ENCODE assay signal across 12 cellular contexts in genomic region chr6:27667016-27667415, GRCh38.
A peak's percentile ranks its signal among the peaks of the same experiment; 100 is the strongest.
DNase-seq lines count a peak whose midpoint lies in the region; TF ChIP-seq lines count a peak whose summit lies in the region.
"Had no signal": no experiment of that assay in that cellular context is flagged by ENCODE, and none has a peak within 500 bp of the region (broad histone marks: within the 10 kb centered on the region; RNA-seq: fewer than 3 reads in every experiment).

No MANE protein-coding gene starts in this region.

- H4K91ac ChIP-seq in neuronal stem cell (ENCODE audit: low read depth, low read length, poor library complexity): no peak overlapping the region

- no peak for DNase-seq in T-helper 2 cell treated with Interferon-gamma antibody and Interleukin-4, amounts not matched to agents 5 μg/mL and 100 μg/mL, for 36 hours (ENCODE audit: low spot score)
- no peak for DNase-seq in T-helper 2 cell
- DNase-seq in OCI-M1 (lab: John Stamatoyannopoulos, UW): peak; percentile 46
- DNase-seq in endothelial cell (ENCODE audit: low spot score): no peak
- DNase-seq in neuronal stem cell (ENCODE audit: low spot score): no peak
- DNase-seq in DMS79 treated with DMSO at 0.1 percent for 48 hours (lab: John Stamatoyannopoulos, UW): no peak
- no peak for DNase-seq in hippocampal formation (lab: John Stamatoyannopoulos, UW)
- DNase-seq in CD8-positive, alpha-beta memory T cell: no peak
- DNase-seq: ACHN, body of pancreas, naive B cell, NCI-H2081 treated with DMSO at 0.1 percent for 48 hours had no signal

- POLR2A ChIA-PET in CD8-positive, alpha-beta memory T cell (lab: Charles Lee): no interaction called here

- H3K9ac ChIP-seq in neuronal stem cell (ENCODE audit: low read depth, low read length, poor library complexity): no peak overlapping the region

- peak overlapping the region; percentile 69 for H3K4me3 Mint-ChIP-seq in T-helper 2 cell treated with Interferon-gamma antibody and Interleukin-4, amounts not matched to agents 5 μg/mL and 100 μg/mL, for 36 hours
- H3K4me3 Mint-ChIP-seq in endothelial cell (ENCODE audit: unreplicated experiment): peak overlapping the region; percentile 90
- H3K4me3 Mint-ChIP-seq in CD8-positive, alpha-beta memory T cell: peak overlapping the region in 1 of 7 donors; percentile 32

- TF ChIP-seq CTCF in endothelial cell (IDR thresholded peaks at IDR 0.05; ENCODE audit: unreplicated experiment): no peak

- no peaks in the 10 kb centered on the region for H3K36me3 Mint-ChIP-seq in T-helper 2 cell treated with Interferon-gamma antibody and Interleukin-4, amounts not matched to agents 5 μg/mL and 100 μg/mL, for 36 hours (ENCODE audit: low read depth)
- H3K36me3 Mint-ChIP-seq in endothelial cell (ENCODE audit: low read depth, unreplicated experiment): no peaks in the 10 kb centered on the region
- peaks cover 0 to 3% (median 0%) of the 10 kb centered on the region in 3 donors for H3K36me3 Mint-ChIP-seq in CD8-positive, alpha-beta memory T cell

- H3K23ac ChIP-seq in neuronal stem cell (ENCODE audit: low read depth, low read length, poor library complexity): no peak overlapping the region

- H3K27ac ChIP-seq in neuronal stem cell (replicated peaks; ENCODE audit: low read length): no peak overlapping the region
- H3K27ac ChIP-seq in CD8-positive, alpha-beta memory T cell (ENCODE audit: low read depth, low read length): no peak overlapping the region
- H3K27ac ChIP-seq: body of pancreas had no signal

- H3K27me3 Mint-ChIP-seq in T-helper 2 cell treated with Interferon-gamma antibody and Interleukin-4, amounts not matched to agents 5 μg/mL and 100 μg/mL, for 36 hours (ENCODE audit: low read depth): peaks cover 58% of the 10 kb centered on the region
- peaks cover 18% of the 10 kb centered on the region for H3K27me3 Mint-ChIP-seq in endothelial cell (ENCODE audit: unreplicated experiment)
- H3K27me3 Mint-ChIP-seq in CD8-positive, alpha-beta memory T cell: peaks cover 76 to 84% of the 10 kb centered on the region in 2 donors

- H4K8ac ChIP-seq in neuronal stem cell (ENCODE audit: low read depth, low read length): no peak overlapping the region

- H3K4me1 Mint-ChIP-seq in T-helper 2 cell treated with Interferon-gamma antibody and Interleukin-4, amounts not matched to agents 5 μg/mL and 100 μg/mL, for 36 hours (ENCODE audit: low read depth): peaks cover 34% of the 10 kb centered on the region
- H3K4me1 Mint-ChIP-seq in endothelial cell (ENCODE audit: unreplicated experiment): peaks cover 16% of the 10 kb centered on the region
- peaks cover 16 to 40% (median 22%) of the 10 kb centered on the region in 3 donors for H3K4me1 Mint-ChIP-seq in CD8-positive, alpha-beta memory T cell

- CTCF ChIA-PET in CD8-positive, alpha-beta memory T cell (lab: Charles Lee): no interaction called here

- no peaks in the 10 kb centered on the region for H3K9me3 ChIP-seq in neuronal stem cell (replicated peaks in 1 of 2; ENCODE audit: control insufficient read depth in 2 of 2, insufficient read depth in 1 of 2, low read depth in 1 of 2, low read length in 2 of 2)
- no peaks in the 10 kb centered on the region for H3K9me3 ChIP-seq in CD8-positive, alpha-beta memory T cell (ENCODE audit: low read length)
- H3K9me3 ChIP-seq: body of pancreas had no signal

- no peak overlapping the region for H2BK12ac ChIP-seq in neuronal stem cell (ENCODE audit: low read length)

- no peak overlapping the region for H2BK5ac ChIP-seq in neuronal stem cell (ENCODE audit: low read length)

- H2AFZ ChIP-seq in neuronal stem cell (ENCODE audit: low read length): no peak overlapping the region

- H3K4me1 ChIP-seq in neuronal stem cell (ENCODE audit: control insufficient read depth in 2 of 2, insufficient read depth in 1 of 2, low read depth in 1 of 2, low read length in 2 of 2): peaks cover 3 to 5% of the 10 kb centered on the region in 2 donors
- peaks cover 1% of the 10 kb centered on the region for H3K4me1 ChIP-seq in CD8-positive, alpha-beta memory T cell (ENCODE audit: insufficient read depth, low read length)
- H3K4me1 ChIP-seq: body of pancreas had no signal

- H3K79me1 ChIP-seq in neuronal stem cell (ENCODE audit: low read depth, low read length): no peaks in the 10 kb centered on the region

- H3K14ac ChIP-seq in neuronal stem cell (ENCODE audit: low read length): no peak overlapping the region

- no peak overlapping the region for H3K18ac ChIP-seq in neuronal stem cell (ENCODE audit: low read length)

- WGBS in neuronal stem cell (ENCODE audit: extremely low coverage in 2 of 2, insufficient read length in 2 of 2, insufficient replicate concordance in 1 of 2), 2 donors: no CpG with 5 or more reads among the region's 5 CpGs

- no peak overlapping the region for H2AK5ac ChIP-seq in neuronal stem cell (ENCODE audit: low read depth, low read length)

- no peak overlapping the region for H2BK15ac ChIP-seq in neuronal stem cell (ENCODE audit: low read length)

- no peak overlapping the region for H2BK120ac ChIP-seq in neuronal stem cell (ENCODE audit: low read depth, low read length)

- H3K27ac Mint-ChIP-seq in T-helper 2 cell treated with Interferon-gamma antibody and Interleukin-4, amounts not matched to agents 5 μg/mL and 100 μg/mL, for 36 hours: no peak overlapping the region
- no peak overlapping the region for H3K27ac Mint-ChIP-seq in endothelial cell (ENCODE audit: unreplicated experiment)
- H3K27ac Mint-ChIP-seq in CD8-positive, alpha-beta memory T cell: peak overlapping the region in 1 of 8 donors; percentile 81

- H3K27me3 ChIP-seq in neuronal stem cell (ENCODE audit: control insufficient read depth in 3 of 3, insufficient read depth in 3 of 3, low read depth in 1 of 3, low read length in 3 of 3): peaks cover 0 to 52% (median 21%) of the 10 kb centered on the region in 3 experiments
- peaks cover 69% of the 10 kb centered on the region for H3K27me3 ChIP-seq in CD8-positive, alpha-beta memory T cell (ENCODE audit: insufficient read depth, low read length, poor library complexity, severe bottlenecking)

- H3K4me3 ChIP-seq in neuronal stem cell (ENCODE audit: low read length in 2 of 2): no peak overlapping the region
- no peak overlapping the region for H3K4me3 ChIP-seq in CD8-positive, alpha-beta memory T cell (ENCODE audit: low read length)
- H3K4me3 ChIP-seq: body of pancreas had no signal

- no peaks in the 10 kb centered on the region for H3K36me3 ChIP-seq in neuronal stem cell (replicated peaks in 1 of 2; ENCODE audit: control insufficient read depth in 2 of 2, insufficient read depth in 2 of 2, low read length in 2 of 2)
- H3K36me3 ChIP-seq in CD8-positive, alpha-beta memory T cell (ENCODE audit: insufficient read depth, low read length): no peaks in the 10 kb centered on the region

- H3K9me3 Mint-ChIP-seq in T-helper 2 cell treated with Interferon-gamma antibody and Interleukin-4, amounts not matched to agents 5 μg/mL and 100 μg/mL, for 36 hours: no peaks in the 10 kb centered on the region
- H3K9me3 Mint-ChIP-seq in endothelial cell (ENCODE audit: unreplicated experiment): no peaks in the 10 kb centered on the region
- H3K9me3 Mint-ChIP-seq in CD8-positive, alpha-beta memory T cell: peaks cover 20 to 47% (median 44%) of the 10 kb centered on the region in 5 donors

- no peak overlapping the region for H3K4ac ChIP-seq in neuronal stem cell (ENCODE audit: low read length)

- H3K4me2 ChIP-seq in neuronal stem cell (ENCODE audit: insufficient read depth, low read length, poor library complexity, severe bottlenecking): peak overlapping the region; percentile 2
